ENCODE assay signal across 11 cellular contexts in genomic region chr1:25447547-25447946, GRCh38. TPM values are rescaled to one million over a fixed set of nuclear protein-coding genes. Genes with fewer than 3 reads are reported as not detected.
DNase-seq lines count a peak whose midpoint lies in the region; ATAC-seq and TF ChIP-seq lines count a peak whose summit lies in the region.
"Had no signal": no experiment of that assay in that cellular context is flagged by ENCODE, and none has a peak within 500 bp of the region (broad histone marks: within the 10 kb centered on the region; RNA-seq: fewer than 3 reads in every experiment).

No MANE protein-coding gene starts in this region.

- no peak overlapping the region for H3K9ac ChIP-seq in OCI-LY1 (ENCODE audit: low read length)
- H3K9ac ChIP-seq: parathyroid adenoma had no signal

- peak overlapping the region in 1 of 2 donors; percentile 84 for H3K27ac Mint-ChIP-seq in activated naive CD4-positive, alpha-beta T cell treated with anti-CD3 and anti-CD28 coated beads, Interleukin-2, amount 50 U/mL, for 72 hours
- H3K27ac Mint-ChIP-seq in stimulated activated naive CD8-positive, alpha-beta T cell treated with anti-CD3 and anti-CD28 coated beads, Interleukin-15, amount 100 ng/mL, for 72 hours: peak overlapping the region in 1 of 2 donors; percentile 73

- H3F3A ChIP-seq in OCI-LY1 (ENCODE audit: insufficient read depth, low read length): no peaks in the 10 kb centered on the region

- H3K4me3 Mint-ChIP-seq in stimulated activated naive CD8-positive, alpha-beta T cell treated with anti-CD3 and anti-CD28 coated beads, Interleukin-15, amount 100 ng/mL, for 72 hours: peak overlapping the region in 1 of 2 donors; percentile 37

- H3K9me2 ChIP-seq in OCI-LY1 (ENCODE audit: low read depth, low read length): no peaks in the 10 kb centered on the region

- peaks cover 25% of the 10 kb centered on the region; the same call in 1 of the 2 replicates for H3K36me3 ChIP-seq in OCI-LY1 (ENCODE audit: insufficient read depth, low read length)

- intact Hi-C loops in Right ventricle myocardium superior (cut with DNase I): no loop called here

- no peak overlapping the region for H3K4me3 ChIP-seq in OCI-LY1 (ENCODE audit: low read depth, low read length, poor library complexity, severe bottlenecking)
- H3K4me3 ChIP-seq: coronary artery had no signal

- peaks cover 0 to 13% of the 10 kb centered on the region in 2 donors for H3K36me3 Mint-ChIP-seq in activated naive CD4-positive, alpha-beta T cell treated with anti-CD3 and anti-CD28 coated beads, Interleukin-2, amount 50 U/mL, for 72 hours

- no peaks in the 10 kb centered on the region for H3K9me3 Mint-ChIP-seq in activated naive CD4-positive, alpha-beta T cell treated with anti-CD3 and anti-CD28 coated beads, Interleukin-2, amount 50 U/mL, for 72 hours
- no peaks in the 10 kb centered on the region for H3K9me3 Mint-ChIP-seq in stimulated activated naive CD8-positive, alpha-beta T cell treated with anti-CD3 and anti-CD28 coated beads, Interleukin-15, amount 100 ng/mL, for 72 hours

- no peak for DNase-seq in activated naive CD4-positive, alpha-beta T cell treated with anti-CD3 and anti-CD28 coated beads, Interleukin-2, amount 50 U/mL, for 72 hours (ENCODE audit: low spot score in 2 of 2)
- DNase-seq in activated naive CD4-positive, alpha-beta T cell treated with Interleukin-2 at 50 U/mL for 16 hours: no peak
- peak; percentile 17 to 42 for DNase-seq in stimulated activated naive CD8-positive, alpha-beta T cell treated with anti-CD3 and anti-CD28 coated beads, Interleukin-15, amount 100 ng/mL, for 72 hours
- DNase-seq in Right ventricle myocardium superior (no peak), amniotic stem cell (lab: John Stamatoyannopoulos, UW) (no peak)
- DNase-seq: NCI-H1417 treated with DMSO at 0.1 percent for 48 hours had no signal

- peak overlapping the region; percentile 7 for H3K27ac ChIP-seq in OCI-LY1 (ENCODE audit: low read depth, low read length, poor library complexity, severe bottlenecking)
- H3K27ac ChIP-seq: coronary artery, parathyroid adenoma had no signal

- no peaks in the 10 kb centered on the region for H3K27me3 ChIP-seq in OCI-LY1 (ENCODE audit: insufficient read depth, low read length)

- no peak for TF ChIP-seq CTCF in OCI-LY1 (IDR thresholded peaks at IDR 0.05; ENCODE audit: low read length)

- peaks cover 38% of the 10 kb centered on the region for H3K79me2 ChIP-seq in OCI-LY1 (ENCODE audit: insufficient read depth, low read length)

- H3K4me1 ChIP-seq in OCI-LY1 (ENCODE audit: insufficient read depth, low read length, severe bottlenecking): peaks cover 41% of the 10 kb centered on the region
- H3K4me1 ChIP-seq: parathyroid adenoma had no signal

- peak; percentile 86 to 96 for ATAC-seq in activated naive CD4-positive, alpha-beta T cell treated with anti-CD3 and anti-CD28 coated beads, Interleukin-2, amount 50 U/mL, for 72 hours
- ATAC-seq in GM21825 (IDR thresholded peaks at IDR 0.05; ENCODE audit: unreplicated experiment) (peak; percentile 45), Right ventricle myocardium superior (ENCODE audit: poor library complexity) (no peak), GM21528 (IDR thresholded peaks at IDR 0.05; ENCODE audit: low FRiP score, unreplicated experiment) (no peak)
- peak; percentile 97 for ATAC-seq in stimulated activated naive CD8-positive, alpha-beta T cell treated with anti-CD3 and anti-CD28 coated beads, Interleukin-15, amount 100 ng/mL, for 72 hours

- H3K9me3 ChIP-seq in OCI-LY1 (ENCODE audit: low read length): no peaks in the 10 kb centered on the region

- no peaks in the 10 kb centered on the region for H3K27me3 Mint-ChIP-seq in stimulated activated naive CD8-positive, alpha-beta T cell treated with anti-CD3 and anti-CD28 coated beads, Interleukin-15, amount 100 ng/mL, for 72 hours

- H3K4me1 Mint-ChIP-seq in stimulated activated naive CD8-positive, alpha-beta T cell treated with anti-CD3 and anti-CD28 coated beads, Interleukin-15, amount 100 ng/mL, for 72 hours: peaks cover 42% of the 10 kb centered on the region

- H2AFZ ChIP-seq in OCI-LY1 (ENCODE audit: low read length): no peak overlapping the region
- H2AFZ ChIP-seq: parathyroid adenoma had no signal

- no peaks in the 10 kb centered on the region for H4K20me1 ChIP-seq in OCI-LY1 (ENCODE audit: insufficient read depth, low read length)

- H3K4me2 ChIP-seq in OCI-LY1 (ENCODE audit: low read length): no peak overlapping the region

RNA-seq across cellular contexts. Expression of gene MACO1, which starts 16.9 kb away (rescaled TPM):
- 10 to 100 TPM; 14.3 to 19.7 TPM for total RNA-seq in activated naive CD4-positive, alpha-beta T cell treated with anti-CD3 and anti-CD28 coated beads, Interleukin-2, amount 50 U/mL, for 72 hours
- total RNA-seq in Right ventricle myocardium superior: 14.8 TPM

RNA-seq across cellular contexts. Expression of gene RHCE, which starts 26.9 kb away (rescaled TPM):
- total RNA-seq in activated naive CD4-positive, alpha-beta T cell treated with anti-CD3 and anti-CD28 coated beads, Interleukin-2, amount 50 U/mL, for 72 hours: under 1 TPM in 1 of 2 donors, not detected in 1; 0.64 TPM
- 1.0 TPM for total RNA-seq in Right ventricle myocardium superior

Comparison
In these comparisons a context has a peak if more than half of its experiments do, and no peak if none do; other contexts are left out.
1. ATAC-seq: peak in activated naive CD4-positive, alpha-beta T cell treated with anti-CD3 and anti-CD28 coated beads, Interleukin-2, amount 50 U/mL, for 72 hours (2 of 2), GM21825 (single experiment) and stimulated activated naive CD8-positive, alpha-beta T cell treated with anti-CD3 and anti-CD28 coated beads, Interleukin-15, amount 100 ng/mL, for 72 hours (single experiment); none in Right ventricle myocardium superior (single experiment) and GM21528 (single experiment).
2. DNase-seq: peak in stimulated activated naive CD8-positive, alpha-beta T cell treated with anti-CD3 and anti-CD28 coated beads, Interleukin-15, amount 100 ng/mL, for 72 hours (2 of 2); none in activated naive CD4-positive, alpha-beta T cell treated with anti-CD3 and anti-CD28 coated beads, Interleukin-2, amount 50 U/mL, for 72 hours (0 of 2), activated naive CD4-positive, alpha-beta T cell treated with Interleukin-2 at 50 U/mL for 16 hours (single experiment), Right ventricle myocardium superior (single experiment) and amniotic stem cell (single experiment).